8 cellular contexts compared by ENCODE assay signal in the genomic region with DNA sequence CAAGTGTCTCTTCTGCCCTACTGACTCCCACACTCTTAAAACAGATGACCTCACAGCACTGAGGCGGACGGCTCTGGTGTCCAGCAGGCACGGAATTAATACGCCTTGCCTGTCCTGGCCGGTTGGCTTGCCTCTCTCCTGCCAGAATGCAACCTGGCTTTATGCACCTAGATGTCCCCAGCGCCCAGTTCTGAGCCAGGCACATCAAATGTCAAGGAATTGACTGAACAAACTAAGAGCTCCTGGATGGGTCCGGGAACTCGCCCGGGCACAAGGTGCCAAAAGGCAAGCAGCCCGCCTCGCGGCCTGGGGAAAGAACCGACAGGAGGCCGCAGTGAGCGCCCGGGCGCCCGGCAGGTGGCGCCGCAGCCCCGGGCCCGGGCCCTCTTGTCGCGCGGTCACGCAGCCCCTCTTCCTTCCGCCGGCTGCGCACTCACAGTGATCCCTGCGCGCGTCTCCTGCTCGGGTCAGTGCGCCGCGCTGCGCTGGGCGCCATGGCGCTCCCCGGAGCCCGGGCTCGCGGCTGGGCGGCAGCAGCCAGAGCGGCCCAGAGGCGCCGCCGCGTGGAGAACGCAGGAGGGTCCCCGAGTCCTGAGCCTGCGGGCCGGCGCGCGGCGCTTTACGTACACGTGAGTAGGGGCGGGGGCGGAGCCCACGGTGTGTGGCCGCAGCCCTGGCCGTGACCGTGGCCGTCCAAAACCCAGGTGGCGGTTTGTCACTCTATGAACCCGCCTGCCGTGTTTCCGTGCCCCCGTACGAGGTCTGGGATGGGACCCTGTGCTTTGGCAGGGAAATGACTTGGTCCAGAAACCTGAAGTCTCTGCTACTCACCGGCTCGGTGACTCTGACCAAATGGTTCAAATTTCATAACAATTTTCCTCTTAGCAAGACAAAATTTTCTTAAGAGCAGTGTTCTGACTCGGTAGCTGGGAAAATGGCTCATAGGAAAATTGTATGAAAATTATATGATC. TPM values are rescaled to one million over a fixed set of nuclear protein-coding genes. Genes with fewer than 3 reads are reported as not detected.
A peak's percentile ranks its signal among the peaks of the same experiment; 100 is the strongest.
DNase-seq lines count a peak whose midpoint lies in the region; ATAC-seq, FAIRE-seq and TF ChIP-seq lines count a peak whose summit lies in the region.

Gene RSAD1 (plus strand): TSS at position 470 of the 971 bp plus-strand sequence. CDS start 25 bp downstream, at position 495.

- ATAC-seq in HG02571 (IDR thresholded peaks at IDR 0.05; ENCODE audit: unreplicated experiment) (peak; percentile 81), pancreas (peak; percentile 80 to 85 (median 84))
- ATAC-seq in activated naive CD4-positive, alpha-beta T cell treated with anti-CD3 and anti-CD28 coated beads, Interleukin-2, amount 50 U/mL, for 72 hours = peak; percentile 90 to 95

- H3K4me3 ChIP-seq in NB4 (ENCODE audit: low read depth, low read length) = peak within 1 kb of the TSS; percentile 85
- peak within 1 kb of the TSS; percentile 58 to 91 (median 66) for H3K4me3 ChIP-seq in pancreas
- peak within 1 kb of the TSS; percentile 27 to 85 (median 52) for H3K4me3 ChIP-seq in thyroid gland (replicated peaks in 1 of 3)

- no peaks in the 10 kb centered on the region for H3K27me3 ChIP-seq in pancreas
- H3K27me3 ChIP-seq in thyroid gland = no peaks in the 10 kb centered on the region

- H3K27ac ChIP-seq in pancreas (peak within 1 kb of the TSS; percentile 80 to 88 (median 84)), thyroid gland (peak within 1 kb of the TSS; percentile 86 to 91 (median 87))

- DNase-seq in NB4 (ENCODE audit: low read depth) = peak; percentile 95
- peak; percentile 78 for DNase-seq in SKM-1 (lab: John Stamatoyannopoulos, UW; ENCODE audit: unreplicated experiment)
- peak; percentile 83 to 89 for DNase-seq in activated naive CD4-positive, alpha-beta T cell treated with anti-CD3 and anti-CD28 coated beads, Interleukin-2, amount 50 U/mL, for 72 hours (ENCODE audit: low spot score in 2 of 2)
- peak; percentile 58 to 93 (median 86) for DNase-seq in head of caudate nucleus
- DNase-seq in pancreas = peak; percentile 86 to 95 (median 92)
- peak; percentile 93 to 94 for DNase-seq in thyroid gland

- H3K36me3 Mint-ChIP-seq in activated naive CD4-positive, alpha-beta T cell treated with anti-CD3 and anti-CD28 coated beads, Interleukin-2, amount 50 U/mL, for 72 hours = no peaks in the 10 kb centered on the region

- H3K4me1 ChIP-seq in pancreas (peaks cover 9 to 25% (median 16%) of the 10 kb centered on the region in 3 donors), thyroid gland (peaks cover 26 to 33% of the 10 kb centered on the region in 2 donors)

- TF ChIP-seq CTCF in NB4 (IDR thresholded peaks at IDR 0.05; ENCODE audit: low read depth, low read length) (peak; percentile 61), pancreas (IDR thresholded peaks at IDR 0.05) (peak; percentile 87 to 94 (median 91)), thyroid gland (IDR thresholded peaks at IDR 0.05) (peak; percentile 57 to 95 (median 90))

- H3K9me3 Mint-ChIP-seq in activated naive CD4-positive, alpha-beta T cell treated with anti-CD3 and anti-CD28 coated beads, Interleukin-2, amount 50 U/mL, for 72 hours = no peaks in the 10 kb centered on the region

- WGBS in pancreas, 2 donors = 1 to 2% methylated on average over 58 to 75 of the region's 75 CpGs
- WGBS in thyroid gland, 2 donors = 4 to 6% methylated on average over 19 to 21 of the region's 75 CpGs

- intact Hi-C loops in head of caudate nucleus (cut with DNase I) = no loop called here
- intact Hi-C loops in pancreas (cut with DNase I) = loop anchor here in 1 of 3 donors (10.0 kb wide), 1 partner anchor 114 kb away; no protein-coding TSS in a partner anchor
- intact Hi-C loops in thyroid gland (cut with DNase I) = loop anchor here (5.0 kb wide), 1 partner anchor 116 kb away; no protein-coding TSS in a partner anchor

- H3K36me3 ChIP-seq in pancreas (peaks cover 0 to 6% (median 3%) of the 10 kb centered on the region in 3 donors), thyroid gland (peaks cover 0 to 5% of the 10 kb centered on the region in 2 donors)

- H3K9me3 ChIP-seq in pancreas (no peaks in the 10 kb centered on the region), thyroid gland (no peaks in the 10 kb centered on the region)

- H3K27ac Mint-ChIP-seq in activated naive CD4-positive, alpha-beta T cell treated with anti-CD3 and anti-CD28 coated beads, Interleukin-2, amount 50 U/mL, for 72 hours = peak within 1 kb of the TSS; percentile 92 to 95

- FAIRE-seq in pancreas (lab: Jason Lieb, UNC) = no peak

- TF ChIP-seq POLR2A in GM10847 (IDR thresholded peaks at IDR 0.05; ENCODE audit: extremely low read depth, insufficient read length) (peak; percentile 90), NB4 (IDR thresholded peaks at IDR 0.05; ENCODE audit: extremely low read depth, insufficient read length) (peak; percentile 78), thyroid gland (IDR thresholded peaks at IDR 0.05) (peak; percentile 57 to 86)

RNA-seq across cellular contexts. Expression of gene RSAD1, which starts in this region (rescaled TPM):
- total RNA-seq in activated naive CD4-positive, alpha-beta T cell treated with anti-CD3 and anti-CD28 coated beads, Interleukin-2, amount 50 U/mL, for 72 hours = 10 to 100 TPM; 24.4 to 51.0 TPM
- total RNA-seq in pancreas = 10 to 100 TPM; 20.1 to 35.7 (median 30.1) TPM
- 10 to 100 TPM; 42.5 to 49.4 TPM for polyA plus RNA-seq in pancreas
- total RNA-seq in thyroid gland = 10 to 100 TPM; 30.2 to 50.1 (median 34.7) TPM

Comparison
In these comparisons a context has a peak if more than half of its experiments do, and no peak if none do; other contexts are left out.
1. Peak in every context shown above with its lines: DNase-seq, ATAC-seq, H3K4me3 ChIP-seq and H3K27ac ChIP-seq.